ENCODE assay signal across 1 cellular context in genomic region chr19:4172861-4173473, GRCh38.
TF ChIP-seq lines count a peak whose summit lies in the region.

No MANE protein-coding gene starts in this region.

TF ChIP-seq in HepG2, 621 proteins besides CTCF, POLR2A, EP300 and RAD21 (continued from another document and continues in another):
- TF ChIP-seq ZNF142 (CRISPR knock-in tag; IDR thresholded peaks at IDR 0.05), result peak; percentile 40; the same call in 1 of the 2 replicates
- TF ChIP-seq CBFB (CRISPR knock-in tag; IDR thresholded peaks at IDR 0.05), result no peak
- 0 out of 2 replicates have a peak, but pooled peaks have one; percentile 28 for TF ChIP-seq RARA (CRISPR knock-in tag; IDR thresholded peaks at IDR 0.05)
- 0 out of 2 replicates have a peak, but pooled peaks have one; percentile 56 for TF ChIP-seq ZNF564 (CRISPR knock-in tag; IDR thresholded peaks at IDR 0.05)
- peak; percentile 22; the same call in 1 of the 2 replicates for TF ChIP-seq TAF1 (CRISPR knock-in tag; IDR thresholded peaks at IDR 0.05)
- TF ChIP-seq SRY (CRISPR knock-in tag; IDR thresholded peaks at IDR 0.05), result peak; percentile 49; the same call in 1 of the 2 replicates
- no peak for TF ChIP-seq TRAFD1 (CRISPR knock-in tag; IDR thresholded peaks at IDR 0.05; ENCODE audit: borderline replicate concordance)
- 0 out of 2 replicates have a peak, but pooled peaks have one; percentile 26 for TF ChIP-seq SNAPC5 (CRISPR knock-in tag; IDR thresholded peaks at IDR 0.05; ENCODE audit: borderline replicate concordance)
- TF ChIP-seq MIER3 (CRISPR knock-in tag; IDR thresholded peaks at IDR 0.05; ENCODE audit: borderline replicate concordance), result peak; percentile 52; the same call in 1 of the 2 replicates
- peak; percentile 47; the same call in 1 of the 2 replicates for TF ChIP-seq SMAD3 (CRISPR knock-in tag; IDR thresholded peaks at IDR 0.05)
- no peak for TF ChIP-seq ZNF143 (CRISPR knock-in tag; IDR thresholded peaks at IDR 0.05)
- TF ChIP-seq HNRNPLL (IDR thresholded peaks at IDR 0.05; ENCODE audit: low read depth, low read length, poor library complexity, severe bottlenecking), result peak; percentile 42
- no peak for TF ChIP-seq ZNF207 (IDR thresholded peaks at IDR 0.05; ENCODE audit: borderline replicate concordance)
- TF ChIP-seq ZNF788 (CRISPR knock-in tag; IDR thresholded peaks at IDR 0.05; ENCODE audit: borderline replicate concordance), result 0 out of 2 replicates have a peak, but pooled peaks have one; percentile 38
- TF ChIP-seq NFYB (CRISPR knock-in tag; IDR thresholded peaks at IDR 0.05), result no peak
- peak; percentile 31; the same call in 1 of the 2 replicates for TF ChIP-seq PRDM10 (CRISPR knock-in tag; IDR thresholded peaks at IDR 0.05; ENCODE audit: low read depth)
- no peak for TF ChIP-seq DNMT1 (CRISPR knock-in tag; IDR thresholded peaks at IDR 0.05)
- TF ChIP-seq CSRNP1 (CRISPR knock-in tag; IDR thresholded peaks at IDR 0.05), result no peak
- TF ChIP-seq NCOA1 (CRISPR knock-in tag; IDR thresholded peaks at IDR 0.05), result no peak
- TF ChIP-seq NCOA2 (CRISPR knock-in tag; IDR thresholded peaks at IDR 0.05), result peak; percentile 26; the same call in 1 of the 2 replicates
- TF ChIP-seq ZBTB20 (CRISPR knock-in tag; IDR thresholded peaks at IDR 0.05; ENCODE audit: borderline replicate concordance, low read depth), result 0 out of 2 replicates have a peak, but pooled peaks have one; percentile 57
- TF ChIP-seq ZNF441 (CRISPR knock-in tag; IDR thresholded peaks at IDR 0.05; ENCODE audit: borderline replicate concordance), result peak; percentile 82; the same call in 1 of the 2 replicates
- TF ChIP-seq TBX2 (CRISPR knock-in tag; IDR thresholded peaks at IDR 0.05; ENCODE audit: borderline replicate concordance), result peak; percentile 64; the same call in 1 of the 2 replicates
- TF ChIP-seq HOXA3 (CRISPR knock-in tag; IDR thresholded peaks at IDR 0.05), result peak; percentile 24; the same call in 1 of the 2 replicates
- TF ChIP-seq ZNF280B (CRISPR knock-in tag; IDR thresholded peaks at IDR 0.05; ENCODE audit: borderline replicate concordance), result peak; percentile 54; the same call in 1 of the 2 replicates
- TF ChIP-seq MXI1 (IDR thresholded peaks at IDR 0.05; ENCODE audit: borderline replicate concordance, low read depth, low read length), result peak; percentile 69; the same call in 1 of the 3 replicates
- peak; percentile 48; the same call in 1 of the 2 replicates for TF ChIP-seq IRF2 (CRISPR knock-in tag; IDR thresholded peaks at IDR 0.05)
- peak; percentile 66; the same call in 1 of the 2 replicates for TF ChIP-seq ZBTB26 (CRISPR knock-in tag; IDR thresholded peaks at IDR 0.05; ENCODE audit: borderline replicate concordance)
- peak; percentile 38; the same call in 1 of the 2 replicates for TF ChIP-seq ZGPAT (CRISPR knock-in tag; IDR thresholded peaks at IDR 0.05)
- peak; percentile 85 for TF ChIP-seq ZNF792 (CRISPR knock-in tag; IDR thresholded peaks at IDR 0.05)
- 0 out of 2 replicates have a peak, but pooled peaks have one; percentile 57 for TF ChIP-seq NKX3-1 (CRISPR knock-in tag; IDR thresholded peaks at IDR 0.05)
- TF ChIP-seq SETDB1 (CRISPR knock-in tag; IDR thresholded peaks at IDR 0.05; ENCODE audit: borderline replicate concordance), result no peak
- TF ChIP-seq ZNF138 (CRISPR knock-in tag; IDR thresholded peaks at IDR 0.05; ENCODE audit: low read depth), result 0 out of 2 replicates have a peak, but pooled peaks have one; percentile 46
- TF ChIP-seq ZNF282 (IDR thresholded peaks at IDR 0.05; ENCODE audit: partially characterized antibody), result no peak
- TF ChIP-seq ZNF367 (CRISPR knock-in tag; IDR thresholded peaks at IDR 0.05; ENCODE audit: borderline replicate concordance), result no peak
- no peak for TF ChIP-seq SOX6 (IDR thresholded peaks at IDR 0.05)
- no peak for TF ChIP-seq SOX6 (CRISPR knock-in tag; IDR thresholded peaks at IDR 0.05)
- no peak for TF ChIP-seq KDM6A (CRISPR knock-in tag; IDR thresholded peaks at IDR 0.05; ENCODE audit: low read depth)
- peak; percentile 75; the same call in 1 of the 2 replicates for TF ChIP-seq EHMT2 (IDR thresholded peaks at IDR 0.05; ENCODE audit: borderline replicate concordance, low read depth, low read length)
- no peak for TF ChIP-seq ATRX (CRISPR knock-in tag; IDR thresholded peaks at IDR 0.05; ENCODE audit: borderline replicate concordance)
